In the genomic region with DNA sequence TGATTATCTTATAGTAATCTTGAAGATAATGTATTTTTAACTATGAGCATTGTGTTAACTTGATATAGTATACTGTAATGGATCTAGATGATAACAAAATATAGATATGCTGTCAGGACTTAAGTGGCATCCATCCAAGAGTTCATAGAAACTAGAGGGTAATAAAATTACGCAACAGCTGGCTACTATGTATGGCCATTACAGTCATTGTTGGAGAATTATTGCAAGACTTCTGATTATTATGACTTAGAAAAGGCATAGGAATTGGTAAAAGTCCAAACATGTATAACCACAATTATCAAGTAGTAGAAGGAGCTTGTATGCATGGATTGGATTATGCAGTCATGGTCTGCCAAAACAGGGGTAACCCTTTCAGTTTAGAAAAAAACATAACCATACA, we compare ENCODE assay signal across 10 cellular contexts. TPM values are rescaled to one million over a fixed set of nuclear protein-coding genes. Genes with fewer than 3 reads are reported as not detected.
DNase-seq lines count a peak whose midpoint lies in the region; ATAC-seq and TF ChIP-seq lines count a peak whose summit lies in the region.
"Had no signal": no experiment of that assay in that cellular context is flagged by ENCODE, and none has a peak within 500 bp of the region (broad histone marks: within the 10 kb centered on the region; RNA-seq: fewer than 3 reads in every experiment).

No MANE protein-coding gene starts in this region.

- no peak for ATAC-seq in activated T-cell treated with anti-CD3 and anti-CD28 coated beads, Interleukin-2, amount 50 U/mL, for 72 hours (replicated peaks in 1 of 2)

- WGBS in smooth muscle cell (ENCODE audit: low lambda C conversion rate) = 79% methylated on average over 1 of the region's 1 CpG

- H3K27ac ChIP-seq in PC-9 (peak overlapping the region; percentile 77), smooth muscle cell (ENCODE audit: low read depth) (peak overlapping the region; percentile 83)

- no peaks in the 10 kb centered on the region for H3K27me3 Mint-ChIP-seq in activated T-cell treated with anti-CD3 and anti-CD28 coated beads, Interleukin-2, amount 50 U/mL, for 72 hours (ENCODE audit: low read depth)

- H3K9me2 ChIP-seq in PC-9 (ENCODE audit: insufficient read depth) = no peaks in the 10 kb centered on the region

- H3K4me3 ChIP-seq in PC-9 = peak overlapping the region; percentile 7; the same call in 1 of the 2 replicates
- no peak overlapping the region for H3K4me3 ChIP-seq in smooth muscle cell
- H3K4me3 ChIP-seq: colonic mucosa had no signal

- intact Hi-C loops in PC-9 (cut with micrococcal nuclease; ENCODE audit: unreplicated experiment) = no loop called here

- CTCF ChIA-PET in PC-9 (lab: Charles Lee) = no interaction called here

- peaks cover 27 to 53% of the 10 kb centered on the region in 2 donors for H3K36me3 Mint-ChIP-seq in activated T-cell treated with anti-CD3 and anti-CD28 coated beads, Interleukin-2, amount 50 U/mL, for 72 hours (ENCODE audit: insufficient read depth in 2 of 2)

- H3K79me2 ChIP-seq in PC-9 (ENCODE audit: low read depth) = peaks cover 97% of the 10 kb centered on the region
- peaks cover 86% of the 10 kb centered on the region for H3K79me2 ChIP-seq in smooth muscle cell (ENCODE audit: low read depth)

- H3K9me3 ChIP-seq in PC-9 (ENCODE audit: insufficient read depth, low read depth) (no peaks in the 10 kb centered on the region), smooth muscle cell (replicated peaks; ENCODE audit: low read depth) (no peaks in the 10 kb centered on the region)
- H3K9me3 ChIP-seq: colonic mucosa had no signal

- POLR2A ChIA-PET in PC-9 (lab: Charles Lee; ENCODE audit: unreplicated experiment) = no interaction called here

- H3F3A ChIP-seq in PC-9 (ENCODE audit: insufficient read depth, low read depth) (peaks cover 63% of the 10 kb centered on the region), smooth muscle cell (ENCODE audit: low read depth) (peaks cover 5% of the 10 kb centered on the region)

- H3K36me3 ChIP-seq in PC-9 (ENCODE audit: low read depth) (peaks cover 59% of the 10 kb centered on the region), smooth muscle cell (ENCODE audit: low read depth) (no peaks in the 10 kb centered on the region)
- H3K36me3 ChIP-seq: colonic mucosa had no signal

- no peaks in the 10 kb centered on the region for H3K9me3 Mint-ChIP-seq in activated T-cell treated with anti-CD3 and anti-CD28 coated beads, Interleukin-2, amount 50 U/mL, for 72 hours

- H3K9ac ChIP-seq in smooth muscle cell (ENCODE audit: low read depth) = no peak overlapping the region

- H3K4me1 Mint-ChIP-seq in activated T-cell treated with anti-CD3 and anti-CD28 coated beads, Interleukin-2, amount 50 U/mL, for 72 hours (ENCODE audit: low read depth) = peaks cover 72% of the 10 kb centered on the region

- H3K27ac Mint-ChIP-seq in activated T-cell treated with anti-CD3 and anti-CD28 coated beads, Interleukin-2, amount 50 U/mL, for 72 hours = peak overlapping the region; percentile 98

- TF ChIP-seq CTCF in PC-9 (conservative IDR thresholded peaks at IDR 0.05) = no peak
- TF ChIP-seq CTCF in smooth muscle cell (IDR thresholded peaks at IDR 0.05; ENCODE audit: borderline replicate concordance, insufficient read depth, poor library complexity, severe bottlenecking) = no peak

- no TSS peak for BruUV-seq in PC-9 (replicated peaks; lab: Mats Ljungman, UMichigan)

- peak overlapping the region; percentile 57 for H3K4me2 ChIP-seq in PC-9
- no peak overlapping the region for H3K4me2 ChIP-seq in smooth muscle cell

- no peak overlapping the region for H2AFZ ChIP-seq in PC-9
- H2AFZ ChIP-seq in smooth muscle cell (ENCODE audit: low read depth) = no peak overlapping the region

- H3K4me3 Mint-ChIP-seq in activated T-cell treated with anti-CD3 and anti-CD28 coated beads, Interleukin-2, amount 50 U/mL, for 72 hours = peak overlapping the region; percentile 85 to 97

- DNase-seq in activated T-cell treated with anti-CD3 and anti-CD28 coated beads, Interleukin-2, amount 50 U/mL, for 72 hours = no peak
- DNase-seq in activated T-cell treated with anti-CD3 and anti-CD28 coated beads, Interleukin-2, amount 50 U/mL, for 48 hours = no peak
- DNase-seq in PC-9 (peak in 1 of 2 experiments; percentile 52), dedifferentiated amniotic fluid mesenchymal stem cell (ENCODE audit: extremely low spot score) (peak; percentile 31), smooth muscle cell (lab: John Stamatoyannopoulos, UW; ENCODE audit: unreplicated experiment) (no peak), 8988T (no peak), NCI-H1048 (lab: John Stamatoyannopoulos, UW) (no peak)
- no peak for DNase-seq in stimulated activated CD4-positive, alpha-beta T cell treated with anti-CD3 and anti-CD28 coated beads, Interleukin-15, amount 100 ng/mL, for 24 hours
- DNase-seq: colonic mucosa, NCI-H2081 had no signal

- H3K27me3 ChIP-seq in PC-9 (ENCODE audit: insufficient read depth, low read depth) (no peaks in the 10 kb centered on the region), smooth muscle cell (ENCODE audit: low read depth) (no peaks in the 10 kb centered on the region)
- H3K27me3 ChIP-seq: colonic mucosa had no signal

- H4K20me1 ChIP-seq in PC-9 (ENCODE audit: insufficient read depth) (peaks cover 98% of the 10 kb centered on the region), smooth muscle cell (ENCODE audit: low read depth) (peaks cover 97% of the 10 kb centered on the region)

- H3K4me1 ChIP-seq in PC-9 (replicated peaks; ENCODE audit: insufficient read depth) = peaks cover 51% of the 10 kb centered on the region
- no peaks in the 10 kb centered on the region for H3K4me1 ChIP-seq in smooth muscle cell (ENCODE audit: low read depth)
- H3K4me1 ChIP-seq: colonic mucosa had no signal

RNA-seq across cellular contexts. Expression of a gene that starts 9.5 kb away (rescaled TPM):
- 100 to 1,000 TPM; 702 to 788 TPM for total RNA-seq in activated T-cell treated with anti-CD3 and anti-CD28 coated beads, Interleukin-2, amount 50 U/mL, for 72 hours
- 123 and 159 TPM in 2 replicates for total RNA-seq in PC-9 (2021)
- total RNA-seq in smooth muscle cell = 67.4 and 79.3 TPM in 2 replicates
- 13.2 and 22.5 TPM in 2 replicates for polyA plus RNA-seq in smooth muscle cell

RNA-seq across cellular contexts. Expression of a gene that starts 35.8 kb away (rescaled TPM):
- total RNA-seq in activated T-cell treated with anti-CD3 and anti-CD28 coated beads, Interleukin-2, amount 50 U/mL, for 72 hours = 1 to 10 TPM; 6.9 to 8.4 TPM
- total RNA-seq in PC-9 (2021) = 0.48 and 1.4 TPM in 2 replicates
- 0.94 and 2.6 TPM in 2 replicates for total RNA-seq in smooth muscle cell
- 0.51 and 1.1 TPM in 2 replicates for polyA plus RNA-seq in smooth muscle cell
